Comparison of ENCODE assay signal across 28 cellular contexts in genomic region chr13:33369073-33369472, GRCh38.
"Had no signal": no experiment of that assay in that cellular context is flagged by ENCODE, and none has a peak within 500 bp of the region (broad histone marks: within the 10 kb centered on the region; RNA-seq: fewer than 3 reads in every experiment).

No MANE protein-coding gene starts in this region.

- H3K4me2 ChIP-seq: smooth muscle cell had no signal

- H3K27ac ChIP-seq: brain microvascular endothelial cell, foreskin keratinocyte, left lung, sigmoid colon, suprapubic skin, vagina, VCaP had no signal

- H3K36me3 Mint-ChIP-seq: naive B cell; stimulated activated memory B cell treated with anti-CD40 and anti-IgM and Interleukin-4, amounts not matched to agents 10 μg/mL and 1 μg/mL and 100 μg/mL, for 72 hours had no signal

- ATAC-seq: activated CD4-positive, CD25-positive, alpha-beta regulatory T cell treated with anti-CD3 and anti-CD28 coated beads, Interleukin-2, amount 50 U/mL, for 24 hours; activated CD8-positive, alpha-beta T cell treated with anti-CD3 and anti-CD28 coated beads for 36 hours; foreskin keratinocyte; left lung; stimulated activated memory B cell treated with anti-CD40 and anti-IgM and Interleukin-4, amounts not matched to agents 10 μg/mL and 1 μg/mL and 100 μg/mL, for 72 hours had no signal

- H3K9me3 Mint-ChIP-seq: activated CD4-positive, alpha-beta T cell treated with anti-CD3 and anti-CD28 coated beads, Interleukin-2, amount 10 ng/mL, durations not matched to agents 7 days and 5 days; activated CD8-positive, alpha-beta T cell treated with anti-CD3 and anti-CD28 coated beads for 36 hours; activated T-helper 1 cell treated with anti-CD3 and anti-CD28 coated beads, Interleukin-12 subunit alpha, Interleukin-12 subunit beta, Interleukin-2, Interleukin-4 antibody, amounts not matched to agents 30 ng/mL and 10 ng/mL and 1 ng/mL, durations not matched to agents 14 hours and 24 hours and 36 hours; neural crest cell; stimulated activated memory B cell treated with anti-CD40 and anti-IgM and Interleukin-4, amounts not matched to agents 10 μg/mL and 1 μg/mL and 100 μg/mL, for 72 hours had no signal

- H3K4me3 ChIP-seq: left lung, lung, sigmoid colon, smooth muscle cell, stomach, suprapubic skin, vagina had no signal

- H3K27me3 ChIP-seq: brain microvascular endothelial cell, foreskin keratinocyte, left lung, sigmoid colon, stomach, suprapubic skin, vagina had no signal

- H3K4me1 ChIP-seq: foreskin keratinocyte, suprapubic skin, vagina had no signal

- H3K27me3 Mint-ChIP-seq: activated CD4-positive, alpha-beta T cell treated with anti-CD3 and anti-CD28 coated beads, Interleukin-2, amount 10 ng/mL, durations not matched to agents 7 days and 5 days; naive B cell; stimulated activated memory B cell treated with anti-CD40 and anti-IgM and Interleukin-4, amounts not matched to agents 10 μg/mL and 1 μg/mL and 100 μg/mL, for 72 hours had no signal

- H3K36me3 ChIP-seq: brain microvascular endothelial cell, left lung, sigmoid colon, stomach, suprapubic skin, vagina had no signal

- H3K9me3 ChIP-seq: left lung, sigmoid colon, stomach, suprapubic skin, vagina had no signal

- FAIRE-seq: kidney had no signal

- H3K4me3 Mint-ChIP-seq: activated CD4-positive, alpha-beta T cell treated with anti-CD3 and anti-CD28 coated beads, Interleukin-2, amount 10 ng/mL, durations not matched to agents 7 days and 5 days; activated CD8-positive, alpha-beta T cell treated with anti-CD3 and anti-CD28 coated beads for 36 hours; activated T-helper 1 cell treated with anti-CD3 and anti-CD28 coated beads, Interleukin-12 subunit alpha, Interleukin-12 subunit beta, Interleukin-2, Interleukin-4 antibody, amounts not matched to agents 30 ng/mL and 10 ng/mL and 1 ng/mL, durations not matched to agents 14 hours and 24 hours and 36 hours; neural crest cell; stimulated activated memory B cell treated with anti-CD40 and anti-IgM and Interleukin-4, amounts not matched to agents 10 μg/mL and 1 μg/mL and 100 μg/mL, for 72 hours had no signal

- H3K27ac Mint-ChIP-seq: activated CD4-positive, alpha-beta T cell treated with anti-CD3 and anti-CD28 coated beads, Interleukin-2, amount 10 ng/mL, durations not matched to agents 7 days and 5 days; activated CD8-positive, alpha-beta T cell treated with anti-CD3 and anti-CD28 coated beads for 36 hours; activated T-helper 1 cell treated with anti-CD3 and anti-CD28 coated beads, Interleukin-12 subunit alpha, Interleukin-12 subunit beta, Interleukin-2, Interleukin-4 antibody, amounts not matched to agents 30 ng/mL and 10 ng/mL and 1 ng/mL, durations not matched to agents 14 hours and 24 hours and 36 hours; stimulated activated memory B cell treated with anti-CD40 and anti-IgM and Interleukin-4, amounts not matched to agents 10 μg/mL and 1 μg/mL and 100 μg/mL, for 72 hours had no signal

- DNase-seq: activated CD4-positive, alpha-beta T cell treated with anti-CD3 and anti-CD28 coated beads, Interleukin-2, amount 10 ng/mL, durations not matched to agents 7 days and 5 days; activated CD8-positive, alpha-beta T cell treated with anti-CD3 and anti-CD28 coated beads for 36 hours; activated gamma-delta T cell; activated naive CD4-positive, alpha-beta T cell treated with anti-CD3 and anti-CD28 coated beads, Interleukin-2, amount 50 U/mL, for 16 hours; aorta; brain microvascular endothelial cell; caudate nucleus; dermis blood vessel endothelial cell; effector CD8-positive, alpha-beta T cell; foreskin keratinocyte; kidney; left lung; naive B cell; occipital lobe; posterior cingulate gyrus; sigmoid colon; stimulated activated CD4-positive, alpha-beta T cell treated with anti-CD3 and anti-CD28 coated beads, Interleukin-15, amount 100 ng/mL, for 24 hours; stomach; trophoblast cell had no signal
